ENCODE assay signal across 18 cellular contexts in genomic region chr6:125809771-125810315, GRCh38.
"Had no signal": no experiment of that assay in that cellular context is flagged by ENCODE, and none has a peak within 500 bp of the region (broad histone marks: within the 10 kb centered on the region; RNA-seq: fewer than 3 reads in every experiment).

No MANE protein-coding gene starts in this region.

- H3K4me3 Mint-ChIP-seq: activated naive CD4-positive, alpha-beta T cell treated with anti-CD3 and anti-CD28 coated beads for 36 hours; activated naive CD8-positive, alpha-beta T cell treated with anti-CD3 and anti-CD28 coated beads, Interleukin-2, amount 50 U/mL, for 24 hours; dendritic cell treated with granulocyte-macrophage colony-stimulating factor and Interleukin-4, amounts not matched to agents 40 ng/mL and 50 ng/mL, for 4 days; effector memory CD8-positive, alpha-beta T cell; stimulated activated naive CD8-positive, alpha-beta T cell treated with anti-CD3 and anti-CD28 coated beads, Interleukin-15, Interleukin-2, amounts not matched to agents 100 ng/mL and 50 ng/mL, for 24 hours had no signal

- H3K27ac Mint-ChIP-seq: activated naive CD4-positive, alpha-beta T cell treated with anti-CD3 and anti-CD28 coated beads for 36 hours; activated naive CD8-positive, alpha-beta T cell treated with anti-CD3 and anti-CD28 coated beads, Interleukin-2, amount 50 U/mL, for 24 hours; activated T-helper 2 cell treated with anti-CD3 and anti-CD28 coated beads, Interferon-gamma antibody, Interleukin-2, Interleukin-4, amounts not matched to agents 10 μg/mL and 5 μg/mL and 100 μg/mL, durations not matched to agents 14 hours and 24 hours and 36 hours; dendritic cell treated with granulocyte-macrophage colony-stimulating factor and Interleukin-4, amounts not matched to agents 40 ng/mL and 50 ng/mL, for 4 days; stimulated activated naive CD8-positive, alpha-beta T cell treated with anti-CD3 and anti-CD28 coated beads, Interleukin-15, Interleukin-2, amounts not matched to agents 100 ng/mL and 50 ng/mL, for 24 hours had no signal

- H3K27me3 Mint-ChIP-seq: activated naive CD8-positive, alpha-beta T cell treated with anti-CD3 and anti-CD28 coated beads, Interleukin-2, amount 50 U/mL, for 24 hours; dendritic cell treated with granulocyte-macrophage colony-stimulating factor and Interleukin-4, amounts not matched to agents 40 ng/mL and 50 ng/mL, for 4 days; effector memory CD8-positive, alpha-beta T cell; stimulated activated naive CD8-positive, alpha-beta T cell treated with anti-CD3 and anti-CD28 coated beads, Interleukin-15, Interleukin-2, amounts not matched to agents 100 ng/mL and 50 ng/mL, for 24 hours had no signal

- H3K27ac ChIP-seq: ascending aorta, gastrocnemius medialis, heart left ventricle, pancreas had no signal

- DNase-seq: activated CD4-positive, alpha-beta T cell treated with anti-CD3 and anti-CD28 coated beads, Interleukin-2, amount 50 U/mL, for 48 hours; activated CD4-positive, CD25-positive, alpha-beta regulatory T cell treated with anti-CD3 and anti-CD28 coated beads, Interleukin-2, amount 50 U/mL, for 72 hours; activated naive CD4-positive, alpha-beta T cell treated with anti-CD3 and anti-CD28 coated beads for 36 hours; activated naive CD8-positive, alpha-beta T cell treated with anti-CD3 and anti-CD28 coated beads, Interleukin-2, amount 50 U/mL, for 24 hours; cerebellar nuclear complex; effector memory CD8-positive, alpha-beta T cell; gastrocnemius medialis; heart left ventricle; pancreas; sigmoid colon; spleen; T-helper 9 cell had no signal

- H3K4me3 ChIP-seq: ascending aorta, breast epithelium, gastrocnemius medialis, heart left ventricle, pancreas, sigmoid colon, spleen had no signal

- H3K36me3 ChIP-seq: ascending aorta, breast epithelium, gastrocnemius medialis, pancreas, sigmoid colon had no signal

- ATAC-seq: activated naive CD8-positive, alpha-beta T cell treated with anti-CD3 and anti-CD28 coated beads, Interleukin-2, amount 50 U/mL, for 24 hours; effector memory CD8-positive, alpha-beta T cell; gastrocnemius medialis; heart left ventricle; left lobe of liver had no signal

- H3K9me3 Mint-ChIP-seq: activated naive CD4-positive, alpha-beta T cell treated with anti-CD3 and anti-CD28 coated beads for 36 hours; activated naive CD8-positive, alpha-beta T cell treated with anti-CD3 and anti-CD28 coated beads, Interleukin-2, amount 50 U/mL, for 24 hours; activated T-helper 2 cell treated with anti-CD3 and anti-CD28 coated beads, Interferon-gamma antibody, Interleukin-2, Interleukin-4, amounts not matched to agents 10 μg/mL and 5 μg/mL and 100 μg/mL, durations not matched to agents 14 hours and 24 hours and 36 hours; dendritic cell treated with granulocyte-macrophage colony-stimulating factor and Interleukin-4, amounts not matched to agents 40 ng/mL and 50 ng/mL, for 4 days; effector memory CD8-positive, alpha-beta T cell; stimulated activated naive CD8-positive, alpha-beta T cell treated with anti-CD3 and anti-CD28 coated beads, Interleukin-15, Interleukin-2, amounts not matched to agents 100 ng/mL and 50 ng/mL, for 24 hours had no signal

- H3K27me3 ChIP-seq: ascending aorta, breast epithelium, gastrocnemius medialis, heart left ventricle, pancreas, sigmoid colon, spleen had no signal

- H3K9me3 ChIP-seq: ascending aorta, breast epithelium, gastrocnemius medialis, heart left ventricle, pancreas, sigmoid colon, spleen had no signal

- H3K4me1 ChIP-seq: breast epithelium had no signal
